In genomic region chr22:46008291-46008690, GRCh38 we compare ENCODE assay signal across 10 cellular contexts. TPM values are rescaled to one million over a fixed set of nuclear protein-coding genes. Genes with fewer than 3 reads are reported as not detected.
DNase-seq lines count a peak whose midpoint lies in the region; ATAC-seq and TF ChIP-seq lines count a peak whose summit lies in the region.
"Had no signal": no experiment of that assay in that cellular context is flagged by ENCODE, and none has a peak within 500 bp of the region (broad histone marks: within the 10 kb centered on the region; RNA-seq: fewer than 3 reads in every experiment).

No MANE protein-coding gene starts in this region.

- no peaks in the 10 kb centered on the region for H3K27me3 ChIP-seq in tibial artery

- H3K27me3 Mint-ChIP-seq in natural killer cell (ENCODE audit: low read depth in 2 of 2): no peaks in the 10 kb centered on the region
- H3K27me3 Mint-ChIP-seq in activated T-helper 1 cell treated with anti-CD3 and anti-CD28 coated beads, Interleukin-12 subunit alpha, Interleukin-12 subunit beta, Interleukin-2, Interleukin-4 antibody, amounts not matched to agents 30 ng/mL and 10 ng/mL and 1 ng/mL, durations not matched to agents 14 hours and 24 hours and 36 hours (ENCODE audit: insufficient read depth): peaks cover 2% of the 10 kb centered on the region

- peaks cover 11 to 40% (median 37%) of the 10 kb centered on the region in 4 donors for H3K4me1 ChIP-seq in tibial artery

- H3K27ac ChIP-seq in cingulate gyrus (ENCODE audit: low read depth, low read length): peak overlapping the region; percentile 76
- H3K27ac ChIP-seq in tibial artery: peak overlapping the region; percentile 86 to 94
- H3K27ac ChIP-seq: KMS-11 had no signal

- H3K4me1 Mint-ChIP-seq in natural killer cell: peaks cover 13 to 30% of the 10 kb centered on the region in 2 donors
- H3K4me1 Mint-ChIP-seq in activated T-helper 1 cell treated with anti-CD3 and anti-CD28 coated beads, Interleukin-12 subunit alpha, Interleukin-12 subunit beta, Interleukin-2, Interleukin-4 antibody, amounts not matched to agents 30 ng/mL and 10 ng/mL and 1 ng/mL, durations not matched to agents 14 hours and 24 hours and 36 hours (ENCODE audit: low read depth): peaks cover 8% of the 10 kb centered on the region

- no peak overlapping the region for H3K27ac Mint-ChIP-seq in natural killer cell
- no peak overlapping the region for H3K27ac Mint-ChIP-seq in activated T-helper 1 cell treated with anti-CD3 and anti-CD28 coated beads, Interleukin-12 subunit alpha, Interleukin-12 subunit beta, Interleukin-2, Interleukin-4 antibody, amounts not matched to agents 30 ng/mL and 10 ng/mL and 1 ng/mL, durations not matched to agents 14 hours and 24 hours and 36 hours

- no peaks in the 10 kb centered on the region for H3K36me3 ChIP-seq in tibial artery

- no peaks in the 10 kb centered on the region for H3K9me3 ChIP-seq in tibial artery

- H3K4me3 ChIP-seq in tibial artery: peak overlapping the region in 1 of 2 donors; percentile 15

- ATAC-seq in natural killer cell (no peak), GM21737 (IDR thresholded peaks at IDR 0.05; ENCODE audit: unreplicated experiment) (no peak)

- H3K36me3 Mint-ChIP-seq in natural killer cell: no peaks in the 10 kb centered on the region
- no peaks in the 10 kb centered on the region for H3K36me3 Mint-ChIP-seq in activated T-helper 1 cell treated with anti-CD3 and anti-CD28 coated beads, Interleukin-12 subunit alpha, Interleukin-12 subunit beta, Interleukin-2, Interleukin-4 antibody, amounts not matched to agents 30 ng/mL and 10 ng/mL and 1 ng/mL, durations not matched to agents 14 hours and 24 hours and 36 hours (ENCODE audit: low read depth)

- no peak for TF ChIP-seq CTCF in tibial artery (IDR thresholded peaks at IDR 0.05)
- TF ChIP-seq CTCF in natural killer cell (IDR thresholded peaks at IDR 0.05): no peak

- intact Hi-C loops in tibial artery (cut with DNase I; ENCODE audit: low total_unique reads): no loop called here
- intact Hi-C loops in natural killer cell (cut with micrococcal nuclease): loop anchor here (5.0 kb wide), 1 partner anchor 64 kb away; no protein-coding TSS in a partner anchor
- intact Hi-C loops in activated T-helper 1 cell treated with anti-CD3 and anti-CD28 coated beads, Interleukin-12 subunit alpha, Interleukin-12 subunit beta, Interleukin-2, Interleukin-4 antibody, amounts not matched to agents 30 ng/mL and 10 ng/mL and 1 ng/mL, durations not matched to agents 14 hours and 24 hours and 36 hours (cut with micrococcal nuclease): no loop called here

- DNase-seq in NCI-H2196 treated with DMSO at 0.1 percent for 48 hours (lab: John Stamatoyannopoulos, UW; ENCODE audit: unreplicated experiment): peak; percentile 90
- peak; percentile 94 for DNase-seq in myocyte (ENCODE audit: low read depth)
- no peak for DNase-seq in tibial artery
- DNase-seq in natural killer cell: no peak
- no peak for DNase-seq in activated T-helper 1 cell treated with anti-CD3 and anti-CD28 coated beads, Interleukin-12 subunit alpha, Interleukin-12 subunit beta, Interleukin-2, Interleukin-4 antibody, amounts not matched to agents 30 ng/mL and 10 ng/mL and 1 ng/mL, durations not matched to agents 14 hours and 24 hours and 36 hours (ENCODE audit: low spot score)
- DNase-seq: stimulated activated CD4-positive, alpha-beta T cell treated with anti-CD3 and anti-CD28 coated beads, Interleukin-1b, Interleukin-23, amount 100 ng/mL, for 48 hours had no signal

- H3K9me3 Mint-ChIP-seq in natural killer cell: peaks cover 0 to 2% of the 10 kb centered on the region in 2 donors
- peaks cover 4% of the 10 kb centered on the region for H3K9me3 Mint-ChIP-seq in activated T-helper 1 cell treated with anti-CD3 and anti-CD28 coated beads, Interleukin-12 subunit alpha, Interleukin-12 subunit beta, Interleukin-2, Interleukin-4 antibody, amounts not matched to agents 30 ng/mL and 10 ng/mL and 1 ng/mL, durations not matched to agents 14 hours and 24 hours and 36 hours

- H3K4me3 Mint-ChIP-seq in natural killer cell: no peak overlapping the region
- H3K4me3 Mint-ChIP-seq in activated T-helper 1 cell treated with anti-CD3 and anti-CD28 coated beads, Interleukin-12 subunit alpha, Interleukin-12 subunit beta, Interleukin-2, Interleukin-4 antibody, amounts not matched to agents 30 ng/mL and 10 ng/mL and 1 ng/mL, durations not matched to agents 14 hours and 24 hours and 36 hours: no peak overlapping the region

RNA-seq across cellular contexts. Expression of gene WNT7B, which starts 31.3 kb away (rescaled TPM):
- total RNA-seq in myocyte: not detected in 2 replicates
- not detected for polyA plus RNA-seq in myocyte (2012)
- not detected for total RNA-seq in natural killer cell
- not detected in 2 replicates for total RNA-seq in activated T-helper 1 cell treated with anti-CD3 and anti-CD28 coated beads, Interleukin-12 subunit alpha, Interleukin-12 subunit beta, Interleukin-2, Interleukin-4 antibody, amounts not matched to agents 30 ng/mL and 10 ng/mL and 1 ng/mL, durations not matched to agents 14 hours and 24 hours and 36 hours
- total RNA-seq: activated CD8-positive, alpha-beta memory T cell treated with anti-CD3 and anti-CD28 coated beads for 36 hours had no signal

Comparison
In these comparisons a context has a peak if more than half of its experiments do, and no peak if none do; other contexts are left out.
1. DNase-seq: peak in NCI-H2196 treated with DMSO at 0.1 percent for 48 hours (single experiment) and myocyte (single experiment); none in tibial artery (0 of 2), natural killer cell (single experiment) and activated T-helper 1 cell treated with anti-CD3 and anti-CD28 coated beads, Interleukin-12 subunit alpha, Interleukin-12 subunit beta, Interleukin-2, Interleukin-4 antibody, amounts not matched to agents 30 ng/mL and 10 ng/mL and 1 ng/mL, durations not matched to agents 14 hours and 24 hours and 36 hours (single experiment).